1 cellular context compared by ENCODE assay signal in the genomic region with DNA sequence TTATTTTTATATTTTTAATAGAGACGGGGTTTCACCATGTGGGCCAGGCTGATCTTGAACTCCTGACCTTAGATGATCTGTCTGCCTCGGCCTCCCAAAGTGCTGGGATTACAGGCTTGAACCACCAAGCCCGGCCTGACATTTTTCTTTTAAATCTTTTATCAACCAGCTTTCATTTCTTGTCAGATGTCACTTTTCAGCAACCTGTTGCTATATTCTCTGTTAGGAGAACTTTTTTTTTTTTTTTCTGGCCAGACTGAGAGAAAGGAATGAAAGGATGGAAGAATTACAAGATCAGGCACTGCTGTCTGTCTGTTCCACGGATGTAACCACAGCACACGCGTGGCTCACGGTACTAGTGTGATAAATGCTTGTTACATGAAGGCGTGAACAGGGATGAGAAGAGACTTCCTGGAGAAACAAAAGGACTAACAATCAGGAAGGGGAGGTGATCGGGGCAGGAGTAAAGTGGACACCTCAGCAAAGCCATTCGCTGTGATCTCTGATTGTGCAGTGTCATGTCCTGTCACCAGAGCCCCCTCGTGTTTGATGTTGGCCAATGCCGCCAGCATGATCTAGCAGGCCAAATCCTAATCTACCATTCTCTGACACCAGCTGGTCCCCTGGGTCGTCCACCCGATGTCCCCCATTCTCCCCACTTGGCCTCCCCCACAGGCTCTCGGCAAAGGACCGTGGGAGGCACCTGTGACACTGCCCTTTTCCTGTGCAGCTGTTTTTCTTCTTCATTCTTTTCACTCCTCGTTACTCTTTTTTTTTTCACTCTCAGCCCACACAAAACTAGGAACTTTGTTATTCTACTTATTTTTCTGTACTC.
TF ChIP-seq lines count a peak whose summit lies in the region.

No MANE protein-coding gene starts in this region.

TF ChIP-seq in HepG2, 621 proteins besides CTCF, POLR2A, EP300 and RAD21 (continued from another document and continues in another):
- TF ChIP-seq, protein P1, sequence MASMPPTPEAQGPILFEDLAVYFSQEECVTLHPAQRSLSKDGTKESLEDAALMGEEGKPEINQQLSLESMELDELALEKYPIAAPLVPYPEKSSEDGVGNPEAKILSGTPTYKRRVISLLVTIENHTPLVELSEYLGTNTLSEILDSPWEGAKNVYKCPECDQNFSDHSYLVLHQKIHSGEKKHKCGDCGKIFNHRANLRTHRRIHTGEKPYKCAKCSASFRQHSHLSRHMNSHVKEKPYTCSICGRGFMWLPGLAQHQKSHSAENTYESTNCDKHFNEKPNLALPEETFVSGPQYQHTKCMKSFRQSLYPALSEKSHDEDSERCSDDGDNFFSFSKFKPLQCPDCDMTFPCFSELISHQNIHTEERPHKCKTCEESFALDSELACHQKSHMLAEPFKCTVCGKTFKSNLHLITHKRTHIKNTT (CRISPR knock-in tag; IDR thresholded peaks at IDR 0.05), result no peak
- TF ChIP-seq NFIB (CRISPR knock-in tag; IDR thresholded peaks at IDR 0.05; ENCODE audit: borderline replicate concordance) (no peak), FOXP1 (IDR thresholded peaks at IDR 0.05) (no peak), FOXP1 (CRISPR knock-in tag; IDR thresholded peaks at IDR 0.05) (peak; percentile 20; the same call in 1 of the 2 replicates), ZFP36L1 (CRISPR knock-in tag; IDR thresholded peaks at IDR 0.05) (no peak), ZNF292 (CRISPR knock-in tag; IDR thresholded peaks at IDR 0.05; ENCODE audit: borderline replicate concordance, low read depth) (no peak), SRSF4 (IDR thresholded peaks at IDR 0.05; ENCODE audit: low read depth, low read length, poor library complexity, severe bottlenecking) (no peak), ZNF234 (CRISPR knock-in tag; conservative IDR thresholded peaks at IDR 0.05) (no peak), RBM39 (IDR thresholded peaks at IDR 0.05; ENCODE audit: low read depth, low read length, poor library complexity, severe bottlenecking) (no peak), PHF8 (CRISPR knock-in tag; IDR thresholded peaks at IDR 0.05) (no peak; the same call in none of the 2 replicates), POLR2G (IDR thresholded peaks at IDR 0.05; ENCODE audit: low read depth, low read length) (peak; percentile 58; the same call in 1 of the 2 replicates), WIZ (CRISPR knock-in tag; IDR thresholded peaks at IDR 0.05) (no peak), SSRP1 (CRISPR knock-in tag; IDR thresholded peaks at IDR 0.05) (peak; percentile 90), RARA (CRISPR knock-in tag; IDR thresholded peaks at IDR 0.05) (peak; percentile 74), NCOR1 (IDR thresholded peaks at IDR 0.05; ENCODE audit: borderline replicate concordance, low read length) (peak; percentile 14), KAT7 (CRISPR knock-in tag; IDR thresholded peaks at IDR 0.05; ENCODE audit: borderline replicate concordance) (peak; percentile 25; the same call in 1 of the 2 replicates), GABPB1 (CRISPR knock-in tag; IDR thresholded peaks at IDR 0.05) (0 out of 2 replicates have a peak, but pooled peaks have one; percentile 33), MYC (CRISPR knock-in tag; IDR thresholded peaks at IDR 0.05; ENCODE audit: borderline replicate concordance) (peak; percentile 45; the same call in 1 of the 2 replicates), RFXAP (CRISPR knock-in tag; IDR thresholded peaks at IDR 0.05; ENCODE audit: borderline replicate concordance) (no peak), FOXM1 (CRISPR knock-in tag; IDR thresholded peaks at IDR 0.05) (no peak), SMC3 (IDR thresholded peaks at IDR 0.05; ENCODE audit: low read length) (peak; percentile 53; the same call in 1 of the 2 replicates), GATAD1 (CRISPR knock-in tag; IDR thresholded peaks at IDR 0.05) (no peak), ZKSCAN5 (CRISPR knock-in tag; IDR thresholded peaks at IDR 0.05) (peak; percentile 78), ZNF768 (CRISPR knock-in tag; IDR thresholded peaks at IDR 0.05) (peak; percentile 42; the same call in 1 of the 2 replicates), BCL6 (CRISPR knock-in tag; IDR thresholded peaks at IDR 0.05) (peak; percentile 36; the same call in 1 of the 2 replicates), GLI4 (CRISPR knock-in tag; IDR thresholded peaks at IDR 0.05; ENCODE audit: borderline replicate concordance) (no peak), NCOA2 (CRISPR knock-in tag; IDR thresholded peaks at IDR 0.05) (no peak; the same call in 1 of the 2 replicates), YY1 (IDR thresholded peaks at IDR 0.05; ENCODE audit: insufficient read depth, insufficient replicate concordance, low read depth, low read length) (peak; percentile 10), RFX3 (CRISPR knock-in tag; IDR thresholded peaks at IDR 0.05) (no peak), ZNF569 (CRISPR knock-in tag; IDR thresholded peaks at IDR 0.05; ENCODE audit: borderline replicate concordance) (no peak), ZC3H4 (CRISPR knock-in tag; IDR thresholded peaks at IDR 0.05; ENCODE audit: borderline replicate concordance) (peak; percentile 78; the same call in 1 of the 2 replicates), NR1H2 (CRISPR knock-in tag; IDR thresholded peaks at IDR 0.05; ENCODE audit: borderline replicate concordance, low read depth) (no peak), TBX3 (IDR thresholded peaks at IDR 0.05; ENCODE audit: borderline replicate concordance) (peak; percentile 64; the same call in 1 of the 2 replicates), SOX13 (IDR thresholded peaks at IDR 0.05) (peak; percentile 61; the same call in 1 of the 2 replicates), SOX13 (CRISPR knock-in tag; conservative IDR thresholded peaks at IDR 0.05 in 1 of 2, IDR thresholded peaks at IDR 0.05 in 1 of 2) (peak in 1 of 2 experiments; percentile 74; a peak in 2 of 4 replicates), SMARCC2 (IDR thresholded peaks at IDR 0.05) (no peak), SMAD3 (CRISPR knock-in tag; IDR thresholded peaks at IDR 0.05) (peak; percentile 15; the same call in 1 of the 2 replicates), NR2F6 (IDR thresholded peaks at IDR 0.05) (no peak), NR2F6 (CRISPR knock-in tag; IDR thresholded peaks at IDR 0.05) (peak; percentile 49; the same call in 1 of the 2 replicates), MXI1 (IDR thresholded peaks at IDR 0.05; ENCODE audit: borderline replicate concordance, low read depth, low read length) (peak; percentile 48; the same call in 1 of the 3 replicates), MED1 (CRISPR knock-in tag; IDR thresholded peaks at IDR 0.05) (peak; percentile 85), ZMYM4 (CRISPR knock-in tag; IDR thresholded peaks at IDR 0.05) (peak; percentile 41; the same call in 1 of the 2 replicates), SP4 (CRISPR knock-in tag; IDR thresholded peaks at IDR 0.05) (peak; percentile 45; the same call in 1 of the 2 replicates), ZNF557 (CRISPR knock-in tag; IDR thresholded peaks at IDR 0.05) (no peak), ZNF256 (CRISPR knock-in tag; conservative IDR thresholded peaks at IDR 0.05) (no peak)
- TF ChIP-seq, protein P2, sequence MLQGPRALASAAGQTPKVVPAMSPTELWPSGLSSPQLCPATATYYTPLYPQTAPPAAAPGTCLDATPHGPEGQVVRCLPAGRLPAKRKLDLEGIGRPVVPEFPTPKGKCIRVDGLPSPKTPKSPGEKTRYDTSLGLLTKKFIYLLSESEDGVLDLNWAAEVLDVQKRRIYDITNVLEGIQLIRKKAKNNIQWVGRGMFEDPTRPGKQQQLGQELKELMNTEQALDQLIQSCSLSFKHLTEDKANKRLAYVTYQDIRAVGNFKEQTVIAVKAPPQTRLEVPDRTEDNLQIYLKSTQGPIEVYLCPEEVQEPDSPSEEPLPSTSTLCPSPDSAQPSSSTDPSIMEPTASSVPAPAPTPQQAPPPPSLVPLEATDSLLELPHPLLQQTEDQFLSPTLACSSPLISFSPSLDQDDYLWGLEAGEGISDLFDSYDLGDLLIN (CRISPR knock-in tag; IDR thresholded peaks at IDR 0.05; ENCODE audit: borderline replicate concordance), result no peak
- TF ChIP-seq, protein P3, sequence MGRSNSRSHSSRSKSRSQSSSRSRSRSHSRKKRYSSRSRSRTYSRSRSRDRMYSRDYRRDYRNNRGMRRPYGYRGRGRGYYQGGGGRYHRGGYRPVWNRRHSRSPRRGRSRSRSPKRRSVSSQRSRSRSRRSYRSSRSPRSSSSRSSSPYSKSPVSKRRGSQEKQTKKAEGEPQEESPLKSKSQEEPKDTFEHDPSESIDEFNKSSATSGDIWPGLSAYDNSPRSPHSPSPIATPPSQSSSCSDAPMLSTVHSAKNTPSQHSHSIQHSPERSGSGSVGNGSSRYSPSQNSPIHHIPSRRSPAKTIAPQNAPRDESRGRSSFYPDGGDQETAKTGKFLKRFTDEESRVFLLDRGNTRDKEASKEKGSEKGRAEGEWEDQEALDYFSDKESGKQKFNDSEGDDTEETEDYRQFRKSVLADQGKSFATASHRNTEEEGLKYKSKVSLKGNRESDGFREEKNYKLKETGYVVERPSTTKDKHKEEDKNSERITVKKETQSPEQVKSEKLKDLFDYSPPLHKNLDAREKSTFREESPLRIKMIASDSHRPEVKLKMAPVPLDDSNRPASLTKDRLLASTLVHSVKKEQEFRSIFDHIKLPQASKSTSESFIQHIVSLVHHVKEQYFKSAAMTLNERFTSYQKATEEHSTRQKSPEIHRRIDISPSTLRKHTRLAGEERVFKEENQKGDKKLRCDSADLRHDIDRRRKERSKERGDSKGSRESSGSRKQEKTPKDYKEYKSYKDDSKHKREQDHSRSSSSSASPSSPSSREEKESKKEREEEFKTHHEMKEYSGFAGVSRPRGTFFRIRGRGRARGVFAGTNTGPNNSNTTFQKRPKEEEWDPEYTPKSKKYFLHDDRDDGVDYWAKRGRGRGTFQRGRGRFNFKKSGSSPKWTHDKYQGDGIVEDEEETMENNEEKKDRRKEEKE (IDR thresholded peaks at IDR 0.05), result no peak
- TF ChIP-seq, protein P4, sequence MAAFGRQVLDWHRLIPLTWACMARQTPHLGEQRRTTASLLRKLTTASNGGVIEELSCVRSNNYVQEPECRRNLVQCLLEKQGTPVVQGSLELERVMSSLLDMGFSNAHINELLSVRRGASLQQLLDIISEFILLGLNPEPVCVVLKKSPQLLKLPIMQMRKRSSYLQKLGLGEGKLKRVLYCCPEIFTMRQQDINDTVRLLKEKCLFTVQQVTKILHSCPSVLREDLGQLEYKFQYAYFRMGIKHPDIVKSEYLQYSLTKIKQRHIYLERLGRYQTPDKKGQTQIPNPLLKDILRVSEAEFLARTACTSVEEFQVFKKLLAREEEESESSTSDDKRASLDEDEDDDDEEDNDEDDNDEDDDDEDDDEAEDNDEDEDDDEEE (CRISPR knock-in tag; IDR thresholded peaks at IDR 0.05), result 0 out of 2 replicates have a peak, but pooled peaks have one; percentile 47
- TF ChIP-seq, protein P5, sequence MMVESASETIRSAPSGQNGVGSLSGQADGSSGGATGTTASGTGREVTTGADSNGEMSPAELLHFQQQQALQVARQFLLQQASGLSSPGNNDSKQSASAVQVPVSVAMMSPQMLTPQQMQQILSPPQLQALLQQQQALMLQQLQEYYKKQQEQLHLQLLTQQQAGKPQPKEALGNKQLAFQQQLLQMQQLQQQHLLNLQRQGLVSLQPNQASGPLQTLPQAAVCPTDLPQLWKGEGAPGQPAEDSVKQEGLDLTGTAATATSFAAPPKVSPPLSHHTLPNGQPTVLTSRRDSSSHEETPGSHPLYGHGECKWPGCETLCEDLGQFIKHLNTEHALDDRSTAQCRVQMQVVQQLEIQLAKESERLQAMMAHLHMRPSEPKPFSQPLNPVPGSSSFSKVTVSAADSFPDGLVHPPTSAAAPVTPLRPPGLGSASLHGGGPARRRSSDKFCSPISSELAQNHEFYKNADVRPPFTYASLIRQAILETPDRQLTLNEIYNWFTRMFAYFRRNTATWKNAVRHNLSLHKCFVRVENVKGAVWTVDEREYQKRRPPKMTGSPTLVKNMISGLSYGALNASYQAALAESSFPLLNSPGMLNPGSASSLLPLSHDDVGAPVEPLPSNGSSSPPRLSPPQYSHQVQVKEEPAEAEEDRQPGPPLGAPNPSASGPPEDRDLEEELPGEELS (CRISPR knock-in tag; IDR thresholded peaks at IDR 0.05), result peak; percentile 59; the same call in 1 of the 2 replicates
- TF ChIP-seq, protein P6, sequence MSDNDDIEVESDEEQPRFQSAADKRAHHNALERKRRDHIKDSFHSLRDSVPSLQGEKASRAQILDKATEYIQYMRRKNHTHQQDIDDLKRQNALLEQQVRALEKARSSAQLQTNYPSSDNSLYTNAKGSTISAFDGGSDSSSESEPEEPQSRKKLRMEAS (IDR thresholded peaks at IDR 0.05), result peak; percentile 88
- TF ChIP-seq, protein P7, sequence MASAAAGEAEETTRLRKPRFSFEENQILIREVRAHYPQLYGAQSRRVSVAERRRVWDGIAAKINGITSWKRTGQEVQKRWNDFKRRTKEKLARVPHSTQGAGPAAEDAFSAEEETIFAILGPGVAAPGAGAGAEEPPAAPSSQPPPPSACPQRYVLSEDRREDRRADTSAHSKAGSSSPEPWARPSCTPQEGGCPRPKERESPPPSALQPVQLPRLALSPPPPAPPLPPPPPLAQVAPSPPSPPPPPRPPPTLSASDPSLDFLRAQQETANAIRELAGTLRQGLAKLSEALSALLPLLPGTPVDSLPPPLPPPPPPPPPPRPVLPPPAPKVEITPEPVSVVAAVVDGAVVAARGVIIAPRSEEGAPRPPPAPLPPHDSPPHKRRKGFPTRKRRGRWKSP (CRISPR knock-in tag; IDR thresholded peaks at IDR 0.05), result no peak
- TF ChIP-seq, protein P8, sequence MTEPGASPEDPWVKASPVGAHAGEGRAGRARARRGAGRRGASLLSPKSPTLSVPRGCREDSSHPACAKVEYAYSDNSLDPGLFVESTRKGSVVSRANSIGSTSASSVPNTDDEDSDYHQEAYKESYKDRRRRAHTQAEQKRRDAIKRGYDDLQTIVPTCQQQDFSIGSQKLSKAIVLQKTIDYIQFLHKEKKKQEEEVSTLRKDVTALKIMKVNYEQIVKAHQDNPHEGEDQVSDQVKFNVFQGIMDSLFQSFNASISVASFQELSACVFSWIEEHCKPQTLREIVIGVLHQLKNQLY (CRISPR knock-in tag; IDR thresholded peaks at IDR 0.05), result 0 out of 2 replicates have a peak, but pooled peaks have one; percentile 12
- TF ChIP-seq, protein P9, sequence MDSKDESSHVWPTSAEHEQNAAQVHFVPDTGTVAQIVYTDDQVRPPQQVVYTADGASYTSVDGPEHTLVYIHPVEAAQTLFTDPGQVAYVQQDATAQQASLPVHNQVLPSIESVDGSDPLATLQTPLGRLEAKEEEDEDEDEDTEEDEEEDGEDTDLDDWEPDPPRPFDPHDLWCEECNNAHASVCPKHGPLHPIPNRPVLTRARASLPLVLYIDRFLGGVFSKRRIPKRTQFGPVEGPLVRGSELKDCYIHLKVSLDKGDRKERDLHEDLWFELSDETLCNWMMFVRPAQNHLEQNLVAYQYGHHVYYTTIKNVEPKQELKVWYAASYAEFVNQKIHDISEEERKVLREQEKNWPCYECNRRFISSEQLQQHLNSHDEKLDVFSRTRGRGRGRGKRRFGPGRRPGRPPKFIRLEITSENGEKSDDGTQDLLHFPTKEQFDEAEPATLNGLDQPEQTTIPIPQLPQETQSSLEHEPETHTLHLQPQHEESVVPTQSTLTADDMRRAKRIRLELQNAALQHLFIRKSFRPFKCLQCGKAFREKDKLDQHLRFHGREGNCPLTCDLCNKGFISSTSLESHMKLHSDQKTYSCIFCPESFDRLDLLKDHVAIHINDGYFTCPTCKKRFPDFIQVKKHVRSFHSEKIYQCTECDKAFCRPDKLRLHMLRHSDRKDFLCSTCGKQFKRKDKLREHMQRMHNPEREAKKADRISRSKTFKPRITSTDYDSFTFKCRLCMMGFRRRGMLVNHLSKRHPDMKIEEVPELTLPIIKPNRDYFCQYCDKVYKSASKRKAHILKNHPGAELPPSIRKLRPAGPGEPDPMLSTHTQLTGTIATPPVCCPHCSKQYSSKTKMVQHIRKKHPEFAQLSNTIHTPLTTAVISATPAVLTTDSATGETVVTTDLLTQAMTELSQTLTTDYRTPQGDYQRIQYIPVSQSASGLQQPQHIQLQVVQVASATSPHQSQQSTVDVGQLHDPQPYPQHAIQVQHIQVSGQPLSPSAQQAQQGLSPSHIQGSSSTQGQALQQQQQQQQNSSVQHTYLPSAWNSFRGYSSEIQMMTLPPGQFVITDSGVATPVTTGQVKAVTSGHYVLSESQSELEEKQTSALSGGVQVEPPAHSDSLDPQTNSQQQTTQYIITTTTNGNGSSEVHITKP (CRISPR knock-in tag; IDR thresholded peaks at IDR 0.05; ENCODE audit: low read depth), result peak; percentile 60; the same call in 1 of the 2 replicates
